ENCODE assay signal across 1 cellular context in genomic region chr20:20755227-20755626, GRCh38.
TF ChIP-seq lines count a peak whose summit lies in the region.

No MANE protein-coding gene starts in this region.

TF ChIP-seq in HepG2, 621 proteins besides CTCF, POLR2A, EP300 and RAD21 (continued from another document):
- no peak for TF ChIP-seq ZNF407 (CRISPR knock-in tag; IDR thresholded peaks at IDR 0.05; ENCODE audit: not compliant biosample characterization)
- no peak for TF ChIP-seq KLF12 (CRISPR knock-in tag; IDR thresholded peaks at IDR 0.05; ENCODE audit: borderline replicate concordance)
- no peak for TF ChIP-seq ZBTB10 (CRISPR knock-in tag; IDR thresholded peaks at IDR 0.05; ENCODE audit: borderline replicate concordance)
- TF ChIP-seq ZNF256 (CRISPR knock-in tag; conservative IDR thresholded peaks at IDR 0.05), result no peak
- TF ChIP-seq RBM39 (IDR thresholded peaks at IDR 0.05; ENCODE audit: low read depth, low read length, poor library complexity, severe bottlenecking), result no peak
- TF ChIP-seq ZFP90 (CRISPR knock-in tag; IDR thresholded peaks at IDR 0.05; ENCODE audit: borderline replicate concordance), result no peak
- TF ChIP-seq ZNF18 (CRISPR knock-in tag; IDR thresholded peaks at IDR 0.05; ENCODE audit: insufficient replicate concordance), result no peak
TF ChIP-seq in HepG2: peak in this region for 0.
